Comparison of ENCODE assay signal across 17 cellular contexts in the genomic region with DNA sequence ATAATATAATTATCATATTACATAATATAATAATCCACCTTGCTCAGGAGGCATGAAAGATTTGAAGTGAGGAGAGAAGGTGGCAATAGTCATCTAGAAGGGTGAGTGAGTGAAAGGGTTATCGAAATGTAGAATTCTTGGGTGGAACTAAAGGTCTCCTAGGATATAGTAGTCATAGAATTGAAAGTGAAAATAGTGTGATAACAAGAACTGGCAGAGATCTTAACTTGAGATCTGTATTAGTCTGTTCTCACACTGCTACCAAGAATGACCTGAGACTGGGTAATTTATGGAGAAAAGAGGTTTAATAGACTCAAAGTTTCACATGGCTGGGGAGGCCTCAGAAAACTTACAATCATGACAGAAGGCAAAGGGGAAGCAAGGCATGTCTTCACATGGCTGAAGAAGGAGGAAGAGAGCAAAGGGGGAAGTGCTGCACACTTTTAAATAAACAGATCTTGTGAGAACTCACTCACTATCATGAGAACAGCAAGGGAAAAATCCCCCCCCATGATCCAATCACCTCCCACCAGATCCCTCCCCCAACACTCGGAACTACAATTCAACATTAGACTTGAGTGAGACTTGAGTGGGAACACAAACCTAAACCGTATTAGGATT.
A peak's percentile ranks its signal among the peaks of the same experiment; 100 is the strongest.
DNase-seq lines count a peak whose midpoint lies in the region; ATAC-seq and TF ChIP-seq lines count a peak whose summit lies in the region.
"Had no signal": no experiment of that assay in that cellular context is flagged by ENCODE, and none has a peak within 500 bp of the region (broad histone marks: within the 10 kb centered on the region; RNA-seq: fewer than 3 reads in every experiment).

No MANE protein-coding gene starts in this region.

- no peaks in the 10 kb centered on the region for H3K27me3 Mint-ChIP-seq in activated CD4-positive, alpha-beta T cell treated with anti-CD3 and anti-CD28 coated beads for 36 hours
- H3K27me3 Mint-ChIP-seq in activated CD4-positive, alpha-beta T cell treated with anti-CD3 and anti-CD28 coated beads, Interleukin-2, amount 10 ng/mL, durations not matched to agents 7 days and 5 days, result no peaks in the 10 kb centered on the region
- H3K27me3 Mint-ChIP-seq: progenitor cell of endocrine pancreas had no signal

- POLR2A ChIA-PET in activated CD4-positive, alpha-beta T cell treated with anti-CD3 and anti-CD28 coated beads for 36 hours (lab: Charles Lee), result no interaction called here
- POLR2A ChIA-PET in activated CD4-positive, alpha-beta T cell treated with anti-CD3 and anti-CD28 coated beads, Interleukin-2, amount 10 ng/mL, durations not matched to agents 7 days and 5 days (lab: Charles Lee), result no interaction called here

- no peaks in the 10 kb centered on the region for H3K4me1 Mint-ChIP-seq in activated CD4-positive, alpha-beta T cell treated with anti-CD3 and anti-CD28 coated beads for 36 hours
- no peaks in the 10 kb centered on the region for H3K4me1 Mint-ChIP-seq in activated CD4-positive, alpha-beta T cell treated with anti-CD3 and anti-CD28 coated beads, Interleukin-2, amount 10 ng/mL, durations not matched to agents 7 days and 5 days
- no peaks in the 10 kb centered on the region for H3K4me1 Mint-ChIP-seq in stimulated activated effector memory CD8-positive, alpha-beta T cell treated with anti-CD3 and anti-CD28 coated beads, Interleukin-12 subunit alpha, Interleukin-12 subunit beta, amount 100 ng/mL, for 72 hours
- H3K4me1 Mint-ChIP-seq: mesothelial cell of epicardium had no signal

- ATAC-seq in activated CD4-positive, alpha-beta T cell treated with anti-CD3 and anti-CD28 coated beads for 36 hours, result peak; percentile 55
- ATAC-seq in HG02763 (IDR thresholded peaks at IDR 0.05; ENCODE audit: unreplicated experiment), result peak; percentile 71
- peak; percentile 73 for ATAC-seq in HG03575 (IDR thresholded peaks at IDR 0.05; ENCODE audit: extremely low read depth, insufficient number of reproducible peaks, low FRiP score, unreplicated experiment)
- peak; percentile 54 for ATAC-seq in stimulated activated effector memory CD8-positive, alpha-beta T cell treated with anti-CD3 and anti-CD28 coated beads, Interleukin-12 subunit alpha, Interleukin-12 subunit beta, amount 100 ng/mL, for 72 hours
- ATAC-seq: A549 had no signal

- no peaks in the 10 kb centered on the region for H3K36me3 Mint-ChIP-seq in activated CD4-positive, alpha-beta T cell treated with anti-CD3 and anti-CD28 coated beads for 36 hours (ENCODE audit: low read depth)
- H3K36me3 Mint-ChIP-seq in activated CD4-positive, alpha-beta T cell treated with anti-CD3 and anti-CD28 coated beads, Interleukin-2, amount 10 ng/mL, durations not matched to agents 7 days and 5 days (ENCODE audit: low read depth), result no peaks in the 10 kb centered on the region
- no peaks in the 10 kb centered on the region for H3K36me3 Mint-ChIP-seq in stimulated activated effector memory CD8-positive, alpha-beta T cell treated with anti-CD3 and anti-CD28 coated beads, Interleukin-12 subunit alpha, Interleukin-12 subunit beta, amount 100 ng/mL, for 72 hours
- H3K36me3 Mint-ChIP-seq: mesothelial cell of epicardium had no signal

- in situ Hi-C loops in GM13976 (cut with MboI; ENCODE audit: low sequenced_read_pairs, unreplicated experiment), result no loop called here

- H3K9me3 Mint-ChIP-seq in activated CD4-positive, alpha-beta T cell treated with anti-CD3 and anti-CD28 coated beads for 36 hours (ENCODE audit: low read depth), result no peaks in the 10 kb centered on the region
- H3K9me3 Mint-ChIP-seq in activated CD4-positive, alpha-beta T cell treated with anti-CD3 and anti-CD28 coated beads, Interleukin-2, amount 10 ng/mL, durations not matched to agents 7 days and 5 days, result no peaks in the 10 kb centered on the region
- H3K9me3 Mint-ChIP-seq in stimulated activated effector memory CD8-positive, alpha-beta T cell treated with anti-CD3 and anti-CD28 coated beads, Interleukin-12 subunit alpha, Interleukin-12 subunit beta, amount 100 ng/mL, for 72 hours, result no peaks in the 10 kb centered on the region
- H3K9me3 Mint-ChIP-seq: mesothelial cell of epicardium had no signal

- CTCF ChIA-PET in activated CD4-positive, alpha-beta T cell treated with anti-CD3 and anti-CD28 coated beads for 36 hours (lab: Charles Lee), result no interaction called here
- CTCF ChIA-PET in activated CD4-positive, alpha-beta T cell treated with anti-CD3 and anti-CD28 coated beads, Interleukin-2, amount 10 ng/mL, durations not matched to agents 7 days and 5 days (lab: Charles Lee), result no interaction called here

- TF ChIP-seq CTCF in GM13976 (IDR thresholded peaks at IDR 0.05; ENCODE audit: borderline replicate concordance, control extremely low read depth, extremely low read depth, insufficient read depth, missing control alignments), result no peak

- no peak for DNase-seq in activated CD4-positive, alpha-beta T cell treated with anti-CD3 and anti-CD28 coated beads for 36 hours
- no peak for DNase-seq in activated CD4-positive, alpha-beta T cell treated with anti-CD3 and anti-CD28 coated beads, Interleukin-2, amount 10 ng/mL, durations not matched to agents 7 days and 5 days
- no peak for DNase-seq in stimulated activated effector memory CD8-positive, alpha-beta T cell treated with anti-CD3 and anti-CD28 coated beads, Interleukin-12 subunit alpha, Interleukin-12 subunit beta, amount 100 ng/mL, for 72 hours (ENCODE audit: low spot score in 2 of 2)
- no peak for DNase-seq in activated naive CD4-positive, alpha-beta T cell treated with anti-CD3 and anti-CD28 coated beads, Interleukin-2, amount 50 U/mL, for 16 hours
- DNase-seq in NCI-H1694 (lab: John Stamatoyannopoulos, UW), result no peak
- no peak for DNase-seq in GM13976 (ENCODE audit: low spot score)
- DNase-seq: activated CD4-positive, alpha-beta T cell treated with anti-CD3 and anti-CD28 coated beads for 1 hour; DMS79; NCI-H446 treated with DMSO at 0.1 percent for 48 hours; Right ventricle myocardium superior; stimulated activated CD4-positive, alpha-beta T cell treated with anti-CD3 and anti-CD28 coated beads, Interleukin-4, amount 100 ng/mL, for 24 hours; substantia nigra had no signal

- H3K4me3 Mint-ChIP-seq in activated CD4-positive, alpha-beta T cell treated with anti-CD3 and anti-CD28 coated beads for 36 hours, result no peak overlapping the region
- H3K4me3 Mint-ChIP-seq in activated CD4-positive, alpha-beta T cell treated with anti-CD3 and anti-CD28 coated beads, Interleukin-2, amount 10 ng/mL, durations not matched to agents 7 days and 5 days, result no peak overlapping the region
- H3K4me3 Mint-ChIP-seq in stimulated activated effector memory CD8-positive, alpha-beta T cell treated with anti-CD3 and anti-CD28 coated beads, Interleukin-12 subunit alpha, Interleukin-12 subunit beta, amount 100 ng/mL, for 72 hours, result no peak overlapping the region
- H3K4me3 Mint-ChIP-seq: mesothelial cell of epicardium had no signal

- intact Hi-C loops in activated CD4-positive, alpha-beta T cell treated with anti-CD3 and anti-CD28 coated beads for 36 hours (cut with DNase I, micrococcal nuclease), result no loop called here

- no peak overlapping the region for H3K27ac Mint-ChIP-seq in activated CD4-positive, alpha-beta T cell treated with anti-CD3 and anti-CD28 coated beads for 36 hours
- no peak overlapping the region for H3K27ac Mint-ChIP-seq in activated CD4-positive, alpha-beta T cell treated with anti-CD3 and anti-CD28 coated beads, Interleukin-2, amount 10 ng/mL, durations not matched to agents 7 days and 5 days
- H3K27ac Mint-ChIP-seq in stimulated activated effector memory CD8-positive, alpha-beta T cell treated with anti-CD3 and anti-CD28 coated beads, Interleukin-12 subunit alpha, Interleukin-12 subunit beta, amount 100 ng/mL, for 72 hours, result no peak overlapping the region
- H3K27ac Mint-ChIP-seq: mesothelial cell of epicardium, progenitor cell of endocrine pancreas had no signal
